ENCODE assay signal across 8 cellular contexts in the genomic region with DNA sequence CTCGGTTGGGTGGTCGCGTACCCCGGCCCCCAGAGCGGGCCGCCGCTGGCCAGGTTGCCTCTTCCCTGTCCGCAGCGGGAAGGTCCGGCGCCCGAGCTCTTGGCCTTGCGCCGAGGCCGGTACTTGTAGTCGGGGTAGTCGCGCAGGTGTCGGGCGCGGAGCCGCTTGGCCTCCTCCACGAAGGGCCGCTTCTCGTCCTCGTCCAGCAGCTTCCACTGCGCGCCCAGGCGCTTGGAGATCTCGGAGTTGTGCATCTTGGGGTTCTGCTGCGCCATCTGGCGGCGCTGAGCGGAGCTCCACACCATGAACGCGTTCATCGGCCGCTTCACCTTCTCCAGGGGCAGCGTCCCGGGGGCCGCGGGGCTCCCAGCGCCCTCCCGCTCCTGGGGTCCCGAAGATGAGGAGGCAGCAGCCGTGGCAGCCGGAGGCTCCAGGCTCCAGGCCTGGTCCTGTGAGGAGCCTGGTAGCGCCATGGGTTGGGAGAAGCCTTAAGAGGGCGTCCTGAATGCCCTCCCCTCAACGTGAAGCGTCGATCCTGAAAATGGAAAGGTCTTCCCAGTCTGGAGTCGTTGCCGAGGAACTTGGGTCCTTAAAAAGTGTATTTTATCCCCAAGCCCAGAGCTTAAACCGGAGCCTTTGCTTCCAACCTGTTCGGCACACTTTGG. TPM values are rescaled to one million over a fixed set of nuclear protein-coding genes. Genes with fewer than 3 reads are reported as not detected.
A peak's percentile ranks its signal among the peaks of the same experiment; 100 is the strongest.
DNase-seq lines count a peak whose midpoint lies in the region; ATAC-seq and TF ChIP-seq lines count a peak whose summit lies in the region.

No MANE protein-coding gene starts in this region.

- peak overlapping the region; percentile 9 for H3K4me3 ChIP-seq in brain microvascular endothelial cell (ENCODE audit: low read depth, low read length)

- no peak overlapping the region for H3K27ac ChIP-seq in brain microvascular endothelial cell

- H3K36me3 ChIP-seq in brain microvascular endothelial cell (replicated peaks) = peaks cover 45% of the 10 kb centered on the region

- DNase-seq in T-helper 9 cell = peak; percentile 53
- peak; percentile 77 for DNase-seq in brain microvascular endothelial cell
- DNase-seq in hypothalamus (lab: John Stamatoyannopoulos, UW) = peak in 45 of 51 donors; percentile 26 to 88 (median 73)
- DNase-seq in pulmonary artery endothelial cell (ENCODE audit: low read depth, low spot score) = peak; percentile 52
- no peak for DNase-seq in SW480 (ENCODE audit: low spot score)

- ATAC-seq in GM21529 (IDR thresholded peaks at IDR 0.05; ENCODE audit: unreplicated experiment) = no peak
- ATAC-seq in GM19351 (IDR thresholded peaks at IDR 0.05; ENCODE audit: unreplicated experiment) = no peak

- H3K27me3 ChIP-seq in brain microvascular endothelial cell (replicated peaks) = no peaks in the 10 kb centered on the region

- TF ChIP-seq CTCF in brain microvascular endothelial cell (IDR thresholded peaks at IDR 0.05; ENCODE audit: low read depth, low read length, missing control alignments) = peak; percentile 91

- in situ Hi-C loops in brain microvascular endothelial cell (cut with HindIII; ENCODE audit: low pct_ligation_motif_present, low sequenced_read_pairs) = no loop called here

- peak; percentile 12 for TF ChIP-seq POLR2A in GM19099 (IDR thresholded peaks at IDR 0.05; ENCODE audit: extremely low read depth, insufficient read length, low read depth)

RNA-seq across cellular contexts. Expression of gene SOX15, which starts 0.6 kb away (rescaled TPM):
- total RNA-seq in pulmonary artery endothelial cell = 0.07 TPM in 1 of 2 replicates, not detected in the other

RNA-seq across cellular contexts. Expression of gene MPDU1, which starts 5.7 kb away (rescaled TPM):
- total RNA-seq in pulmonary artery endothelial cell = 72.5 and 100 TPM in 2 replicates

RNA-seq across cellular contexts. Expression of gene CD68, which starts 9.9 kb away (rescaled TPM):
- 2.0 and 3.6 TPM in 2 replicates for total RNA-seq in pulmonary artery endothelial cell

RNA-seq across cellular contexts. Expression of gene FXR2, which starts 25.4 kb away (rescaled TPM):
- total RNA-seq in pulmonary artery endothelial cell = 44.4 and 46.0 TPM in 2 replicates

RNA-seq across cellular contexts. Expression of gene SENP3, which starts 27.6 kb away (rescaled TPM):
- total RNA-seq in pulmonary artery endothelial cell = 95.6 and 108 TPM in 2 replicates
